ENCODE assay signal across 8 cellular contexts in genomic region chr15:66293419-66294156, GRCh38. TPM values are rescaled to one million over a fixed set of nuclear protein-coding genes. Genes with fewer than 3 reads are reported as not detected.
A peak's percentile ranks its signal among the peaks of the same experiment; 100 is the strongest.
DNase-seq lines count a peak whose midpoint lies in the region; ATAC-seq and TF ChIP-seq lines count a peak whose summit lies in the region.

TSS of gene DIS3L (plus strand) at chr15:66293568. CDS start at chr15:66293597, 29 bp downstream.

- DNase-seq in NCI-H2196 (lab: John Stamatoyannopoulos, UW; ENCODE audit: unreplicated experiment) (peak; percentile 39), NCI-H2196 treated with DMSO at 0.1 percent for 48 hours (lab: John Stamatoyannopoulos, UW; ENCODE audit: unreplicated experiment) (no peak), NCI-H226 (peak; percentile 65), lower lobe of right lung (peak; percentile 76)
- peak; percentile 34 to 40 for DNase-seq in activated CD4-positive, alpha-beta T cell treated with anti-CD3 and anti-CD28 coated beads, Interleukin-2, amount 50 U/mL, for 24 hours (ENCODE audit: low read depth in 1 of 2, low spot score in 1 of 2)
- peak; percentile 9 to 56 (median 34) for DNase-seq in stimulated activated CD4-positive, alpha-beta T cell treated with anti-CD3 and anti-CD28 coated beads, TNF-alpha, amount 100 ng/mL, for 4 hours (ENCODE audit: low read depth in 3 of 3)

- H3K4me1 ChIP-seq in duodenal mucosa (ENCODE audit: control insufficient read depth in 1 of 2, insufficient read depth in 2 of 2, low read length in 2 of 2): peaks cover 26 to 30% of the 10 kb centered on the region in 2 donors
- H3K4me1 ChIP-seq in lower lobe of right lung: peaks cover 29% of the 10 kb centered on the region

- ATAC-seq in HG02870 (IDR thresholded peaks at IDR 0.05; ENCODE audit: unreplicated experiment) (peak; percentile 61), lower lobe of right lung (peak; percentile 93 to 95)

- no peaks in the 10 kb centered on the region for H3K27me3 ChIP-seq in duodenal mucosa (ENCODE audit: control insufficient read depth in 1 of 2, insufficient read depth in 2 of 2, low read length in 2 of 2)
- no peaks in the 10 kb centered on the region for H3K27me3 ChIP-seq in lower lobe of right lung (ENCODE audit: low read depth)

- H3K27ac ChIP-seq in duodenal mucosa (ENCODE audit: low read depth, low read length) (peak within 1 kb of the TSS; percentile 81), lower lobe of right lung (peak within 1 kb of the TSS; percentile 94)

- peaks cover 0 to 2% of the 10 kb centered on the region in 2 donors for H3K36me3 ChIP-seq in duodenal mucosa (ENCODE audit: control insufficient read depth in 1 of 2, insufficient read depth in 2 of 2, low read length in 2 of 2)
- H3K36me3 ChIP-seq in lower lobe of right lung: peaks cover 13% of the 10 kb centered on the region

- H3K9me3 ChIP-seq in duodenal mucosa (ENCODE audit: control insufficient read depth in 1 of 2, low read length in 2 of 2) (no peaks in the 10 kb centered on the region), lower lobe of right lung (no peaks in the 10 kb centered on the region)

- TF ChIP-seq CTCF in lower lobe of right lung (IDR thresholded peaks at IDR 0.05): no peak

- H3K4me3 ChIP-seq in duodenal mucosa (ENCODE audit: low read depth in 1 of 2, low read length in 2 of 2): peak within 1 kb of the TSS; percentile 69 to 81
- peak within 1 kb of the TSS; percentile 81 for H3K4me3 ChIP-seq in lower lobe of right lung

- H3K9ac ChIP-seq in duodenal mucosa (ENCODE audit: low read depth in 1 of 2, low read length in 2 of 2): peak within 1 kb of the TSS; percentile 80 to 91

- intact Hi-C loops in lower lobe of right lung (cut with DNase I): no loop called here

RNA-seq across cellular contexts. Expression of gene DIS3L, which starts in this region (rescaled TPM):
- total RNA-seq in lower lobe of right lung: 29.2 TPM
